In genomic region chr1:1000357-1001056, GRCh38 we compare ENCODE assay signal across 8 cellular contexts. TPM values are rescaled to one million over a fixed set of nuclear protein-coding genes. Genes with fewer than 3 reads are reported as not detected.
DNase-seq lines count a peak whose midpoint lies in the region; ATAC-seq and TF ChIP-seq lines count a peak whose summit lies in the region.

No MANE protein-coding gene starts in this region.

- intact Hi-C loops in left ventricle myocardium inferior (cut with micrococcal nuclease): no loop called here

- H3K36me3 ChIP-seq in left ventricle myocardium inferior: no peaks in the 10 kb centered on the region

- DNase-seq in DMS 273 treated with DMSO at 0.1 percent for 48 hours (lab: John Stamatoyannopoulos, UW) (peak; percentile 49), SW480 (ENCODE audit: low spot score) (peak; percentile 88), amniotic stem cell (lab: John Stamatoyannopoulos, UW) (peak; percentile 56), left ventricle myocardium inferior (peak; percentile 81), putamen (ENCODE audit: low spot score) (peak; percentile 52), cerebellar nuclear complex (lab: John Stamatoyannopoulos, UW) (no peak), globus pallidus (ENCODE audit: low spot score) (no peak)

- peak overlapping the region; percentile 99 for H3K27ac ChIP-seq in left ventricle myocardium inferior (replicated peaks)

- no peak for TF ChIP-seq CTCF in left ventricle myocardium inferior (IDR thresholded peaks at IDR 0.05; ENCODE audit: borderline replicate concordance)

- H3K4me3 ChIP-seq in left ventricle myocardium inferior: peak overlapping the region; percentile 77

- no peaks in the 10 kb centered on the region for H3K9me3 ChIP-seq in left ventricle myocardium inferior (replicated peaks)

- H3K4me1 ChIP-seq in left ventricle myocardium inferior: peaks cover 61% of the 10 kb centered on the region

- peak; percentile 12 for ATAC-seq in HG03196 (IDR thresholded peaks at IDR 0.05; ENCODE audit: unreplicated experiment)

- H3K27me3 ChIP-seq in left ventricle myocardium inferior (ENCODE audit: low read depth): no peaks in the 10 kb centered on the region

RNA-seq across cellular contexts. Expression of gene HES4, which starts 0.6 kb away (rescaled TPM):
- total RNA-seq in left ventricle myocardium inferior: 34.0 TPM

RNA-seq across cellular contexts. Expression of gene ISG15, which starts 12.8 kb away (rescaled TPM):
- 14.5 TPM for total RNA-seq in left ventricle myocardium inferior

RNA-seq across cellular contexts. Expression of gene PERM1, which starts 18.6 kb away (rescaled TPM):
- total RNA-seq in left ventricle myocardium inferior: 160 TPM

RNA-seq across cellular contexts. Expression of gene AGRN, which starts 19.4 kb away (rescaled TPM):
- 13.0 TPM for total RNA-seq in left ventricle myocardium inferior

RNA-seq across cellular contexts. Expression of gene PLEKHN1, which starts 34.2 kb away (rescaled TPM):
- not detected for total RNA-seq in left ventricle myocardium inferior

Comparison
In these comparisons a context has a peak if more than half of its experiments do, and no peak if none do; other contexts are left out.
1. DNase-seq: peak in DMS 273 treated with DMSO at 0.1 percent for 48 hours (single experiment), SW480 (single experiment), amniotic stem cell (single experiment), left ventricle myocardium inferior (single experiment) and putamen (single experiment); none in cerebellar nuclear complex (0 of 2) and globus pallidus (single experiment).